In the genomic region with DNA sequence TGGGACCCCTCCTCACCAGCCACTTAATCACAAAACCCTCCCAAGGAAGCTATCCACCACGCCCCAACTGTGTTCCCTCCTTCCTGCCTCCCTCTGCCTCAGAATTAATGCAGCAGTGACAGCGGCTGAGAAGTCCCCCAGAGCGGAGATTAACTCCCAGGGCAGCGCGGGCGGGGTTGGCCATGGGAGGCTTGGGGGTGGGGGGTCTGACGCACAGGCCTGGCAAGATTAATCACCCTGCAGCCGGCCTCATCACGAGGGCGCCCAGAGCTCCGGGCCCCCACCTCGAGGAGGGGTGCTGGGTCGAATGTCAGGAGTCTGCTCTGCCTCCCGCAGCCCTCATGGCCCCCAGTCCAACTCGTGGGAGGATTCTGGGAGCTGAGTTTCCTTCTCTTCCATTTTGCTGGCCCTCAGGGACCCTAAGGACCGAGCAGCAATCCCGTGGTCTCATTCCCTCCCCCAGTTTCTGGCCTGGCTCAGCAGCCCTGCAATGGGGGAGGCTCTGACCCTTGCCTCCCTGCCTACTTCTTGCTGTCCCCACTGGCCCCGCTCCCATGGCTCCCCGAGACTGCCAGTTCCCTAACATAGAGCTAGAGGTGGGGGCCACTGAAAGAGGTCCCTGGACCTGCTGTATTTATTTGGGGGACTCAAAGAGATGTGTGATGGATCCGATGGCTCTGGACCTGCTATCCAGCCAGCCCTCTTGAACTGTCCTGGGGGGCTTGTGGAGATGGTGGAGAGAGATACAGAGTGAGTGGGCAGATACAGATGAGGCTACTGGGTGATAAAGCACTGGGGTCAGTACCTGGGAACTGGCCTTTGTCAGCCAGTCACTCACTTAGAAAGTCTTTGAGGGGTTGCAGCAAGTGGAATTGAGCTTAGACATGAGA, we compare ENCODE assay signal across 1 cellular context.
TF ChIP-seq lines count a peak whose summit lies in the region.

No MANE protein-coding gene starts in this region.

TF ChIP-seq in HepG2, 621 proteins besides CTCF, POLR2A, EP300 and RAD21:
- TF ChIP-seq ZNF253 (CRISPR knock-in tag; IDR thresholded peaks at IDR 0.05; ENCODE audit: borderline replicate concordance) (no peak), SRSF1 (optimal IDR thresholded peaks at IDR 0.05; ENCODE audit: low read depth, low read length) (peak; percentile 9), ZNF644 (CRISPR knock-in tag; IDR thresholded peaks at IDR 0.05; ENCODE audit: low read depth) (no peak), BRD4 (CRISPR knock-in tag; IDR thresholded peaks at IDR 0.05) (0 out of 2 replicates have a peak, but pooled peaks have one; percentile 36), ZNF768 (CRISPR knock-in tag; IDR thresholded peaks at IDR 0.05) (no peak), PHF8 (CRISPR knock-in tag; IDR thresholded peaks at IDR 0.05) (no peak), AGO1 (IDR thresholded peaks at IDR 0.05; ENCODE audit: low read depth, low read length, poor library complexity, severe bottlenecking) (peak; percentile 12), FOXJ3 (CRISPR knock-in tag; IDR thresholded peaks at IDR 0.05; ENCODE audit: borderline replicate concordance) (no peak)
- TF ChIP-seq, protein P1, sequence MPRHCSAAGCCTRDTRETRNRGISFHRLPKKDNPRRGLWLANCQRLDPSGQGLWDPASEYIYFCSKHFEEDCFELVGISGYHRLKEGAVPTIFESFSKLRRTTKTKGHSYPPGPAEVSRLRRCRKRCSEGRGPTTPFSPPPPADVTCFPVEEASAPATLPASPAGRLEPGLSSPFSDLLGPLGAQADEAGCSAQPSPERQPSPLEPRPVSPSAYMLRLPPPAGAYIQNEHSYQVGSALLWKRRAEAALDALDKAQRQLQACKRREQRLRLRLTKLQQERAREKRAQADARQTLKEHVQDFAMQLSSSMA (CRISPR knock-in tag; IDR thresholded peaks at IDR 0.05): no peak
TF ChIP-seq in HepG2: peak in this region for 3.
